1 cellular context compared by ENCODE assay signal in genomic region chr5:127216906-127217675, GRCh38.
TF ChIP-seq lines count a peak whose summit lies in the region.

No MANE protein-coding gene starts in this region.

TF ChIP-seq in GM23338, 12 proteins besides CTCF, POLR2A, EP300 and RAD21:
- TF ChIP-seq ZNF462 (CRISPR knock-in tag; IDR thresholded peaks at IDR 0.05) (no peak), NANOG (IDR thresholded peaks at IDR 0.05; ENCODE audit: borderline replicate concordance) (no peak), ETS1 (IDR thresholded peaks at IDR 0.05) (no peak), ZNF331 (CRISPR knock-in tag; IDR thresholded peaks at IDR 0.05; ENCODE audit: low read depth) (no peak), REST (IDR thresholded peaks at IDR 0.05; ENCODE audit: unreplicated experiment) (no peak), ZNF114 (CRISPR knock-in tag; IDR thresholded peaks at IDR 0.05) (no peak), STAT1 (IDR thresholded peaks at IDR 0.05; ENCODE audit: unreplicated experiment) (no peak), POLR2AphosphoS5 (IDR thresholded peaks at IDR 0.05; ENCODE audit: low read depth) (no peak)
TF ChIP-seq in GM23338: peak in this region for 0.
